In genomic region chr19:45515081-45515624, GRCh38 we compare ENCODE assay signal across 8 cellular contexts. TPM values are rescaled to one million over a fixed set of nuclear protein-coding genes. Genes with fewer than 3 reads are reported as not detected.
DNase-seq lines count a peak whose midpoint lies in the region; ATAC-seq and TF ChIP-seq lines count a peak whose summit lies in the region.

No MANE protein-coding gene starts in this region.

- peak overlapping the region; percentile 87 to 88 for H3K27ac Mint-ChIP-seq in T-cell

- no peak for TF ChIP-seq CTCF in HCT116 (IDR thresholded peaks at IDR 0.05 in 2 of 3, conservative IDR thresholded peaks at IDR 0.05 in 1 of 3; ENCODE audit: borderline replicate concordance in 1 of 3, insufficient read depth in 1 of 3, low read depth in 2 of 3, low read length in 2 of 3)

- H3K9me3 ChIP-seq in HCT116 (ENCODE audit: control insufficient read depth in 1 of 2, insufficient read depth in 1 of 2, low read depth in 1 of 2, low read length in 2 of 2), result no peaks in the 10 kb centered on the region

- POLR2A ChIA-PET in HCT116 (lab: Charles Lee), result interaction anchor here (1.1 kb wide), 1 partner anchor 127 kb away, joined by 4 read pairs; no protein-coding TSS in a partner anchor
- POLR2A ChIA-PET in T-cell (lab: Charles Lee), result no interaction called here

- intact Hi-C loops in HCT116 (cut with micrococcal nuclease), result no loop called here
- intact Hi-C loops in cardiac septum (cut with DNase I), result no loop called here

- TF ChIP-seq RAD21 in HCT116 (IDR thresholded peaks at IDR 0.05; ENCODE audit: low read depth), result no peak

- peaks cover 51 to 58% (median 51%) of the 10 kb centered on the region in 3 donors for H3K4me1 Mint-ChIP-seq in T-cell

- H3K9me3 Mint-ChIP-seq in T-cell, result no peaks in the 10 kb centered on the region

- BruUV-seq in HCT116 (replicated peaks; lab: Mats Ljungman, UMichigan), result no TSS peak

- peaks cover 15% of the 10 kb centered on the region for H3K36me3 Mint-ChIP-seq in T-cell

- peak overlapping the region in 2 of 3 donors; percentile 31 to 56 for H3K4me3 Mint-ChIP-seq in T-cell

- H3K27me3 Mint-ChIP-seq in T-cell, result no peaks in the 10 kb centered on the region

- H3K4me3 ChIP-seq in HCT116 (replicated peaks in 1 of 2; ENCODE audit: low read depth in 1 of 2, low read length in 2 of 2), result no peak overlapping the region

- no peak overlapping the region for H2AFZ ChIP-seq in HCT116 (ENCODE audit: low read depth, low read length, poor library complexity, severe bottlenecking)

- no peak for TF ChIP-seq POLR2A in HCT116 (IDR thresholded peaks at IDR 0.05; ENCODE audit: borderline replicate concordance, extremely low read depth, insufficient read depth, insufficient read length)

- peak overlapping the region; percentile 73 for H3K4me2 ChIP-seq in HCT116 (ENCODE audit: low read length)

- CTCF ChIA-PET in HCT116 (lab: Charles Lee) (interaction anchor here (0.7 to 1.2 kb wide), 3 partner anchors 12 to 43 kb away, joined by 3 to 7 read pairs (median 5); no protein-coding TSS in a partner anchor), T-cell (lab: Charles Lee) (interaction anchor here (0.6 to 1.1 kb wide), 2 partner anchors 18 to 43 kb away, joined by 3 to 7 read pairs; no protein-coding TSS in a partner anchor)

- H3K4me1 ChIP-seq in HCT116 (ENCODE audit: control insufficient read depth in 1 of 2, insufficient read depth in 2 of 2, low read length in 2 of 2), result peaks cover 44 to 70% of the 10 kb centered on the region in 2 experiments

- ATAC-seq in HCT116 (no peak), T-cell (replicated peaks in 1 of 4) (peak; percentile 26 to 57 (median 50)), HG02642 (IDR thresholded peaks at IDR 0.05; ENCODE audit: poor library complexity, unreplicated experiment) (no peak)
- ATAC-seq in stimulated activated naive CD8-positive, alpha-beta T cell treated with anti-CD3 and anti-CD28 coated beads, Interleukin-15, Interleukin-2, amounts not matched to agents 100 U/mL and 50 U/mL, for 24 hours, result peak; percentile 55

- no peaks in the 10 kb centered on the region for H3K9me2 ChIP-seq in HCT116 (ENCODE audit: insufficient read depth)

- peak overlapping the region; percentile 69 for H3K27ac ChIP-seq in HCT116 (ENCODE audit: low read depth, low read length)

- H3K36me3 ChIP-seq in HCT116 (ENCODE audit: control insufficient read depth in 1 of 2, insufficient read depth in 2 of 2, low read length in 2 of 2), result peaks cover 10 to 17% of the 10 kb centered on the region in 2 experiments; a peak in 2 of 4 replicates

- no peaks in the 10 kb centered on the region; the same call in 1 of the 2 replicates for H4K20me1 ChIP-seq in HCT116 (ENCODE audit: insufficient read depth)

- H3K27me3 ChIP-seq in HCT116 (ENCODE audit: insufficient read depth, low read length), result no peaks in the 10 kb centered on the region

- no peak for DNase-seq in HCT116 (ENCODE audit: low read depth, low spot score)
- peak in 9 of 34 experiments; percentile 12 to 60 (median 25) for DNase-seq in T-cell
- DNase-seq in cardiac septum (ENCODE audit: low spot score), result peak; percentile 92
- peak; percentile 53 for DNase-seq in stimulated activated naive CD8-positive, alpha-beta T cell treated with anti-CD3 and anti-CD28 coated beads, Interleukin-15, Interleukin-2, amounts not matched to agents 100 U/mL and 50 U/mL, for 24 hours
- DNase-seq in SK-N-DZ (ENCODE audit: low spot score), result no peak
- no peak for DNase-seq in NCI-H345 treated with DMSO at 0.1 percent for 48 hours (lab: John Stamatoyannopoulos, UW; ENCODE audit: unreplicated experiment)
- DNase-seq in NCI-H2029 treated with DMSO at 0.1 percent for 48 hours (lab: John Stamatoyannopoulos, UW), result no peak

- H3K79me2 ChIP-seq in HCT116 (ENCODE audit: insufficient read depth, low read length), result peaks cover 84% of the 10 kb centered on the region

- RAD21 ChIA-PET in HCT116 (lab: Charles Lee; ENCODE audit: low non-redundant PET in 1 of 2, low total read pairs in 2 of 2, uncharacterized antibody in 2 of 2, unreplicated experiment in 2 of 2), result no interaction called here

- H3K9ac ChIP-seq in HCT116 (ENCODE audit: low read length), result peak overlapping the region; percentile 57; the same call in 1 of the 2 replicates

TF ChIP-seq in HCT116, 20 proteins besides CTCF, POLR2A, EP300 and RAD21 (continues in another document):
- TF ChIP-seq ELF1 (IDR thresholded peaks at IDR 0.05; ENCODE audit: borderline replicate concordance, low read depth), result no peak
- TF ChIP-seq EGR1 (IDR thresholded peaks at IDR 0.05; ENCODE audit: low read depth), result no peak
- TF ChIP-seq FOSL1 (IDR thresholded peaks at IDR 0.05; ENCODE audit: low read depth), result no peak
- TF ChIP-seq JUND (IDR thresholded peaks at IDR 0.05), result no peak
- no peak for TF ChIP-seq ATF3 (IDR thresholded peaks at IDR 0.05)
- TF ChIP-seq ZFX (IDR thresholded peaks at IDR 0.05), result no peak
- no peak for TF ChIP-seq SP1 (IDR thresholded peaks at IDR 0.05; ENCODE audit: low read depth)
- TF ChIP-seq EZH2phosphoT487 (IDR thresholded peaks at IDR 0.05; ENCODE audit: borderline replicate concordance), result no peak
- no peak for TF ChIP-seq SIN3A (IDR thresholded peaks at IDR 0.05; ENCODE audit: low read depth)
- TF ChIP-seq, protein P1, sequence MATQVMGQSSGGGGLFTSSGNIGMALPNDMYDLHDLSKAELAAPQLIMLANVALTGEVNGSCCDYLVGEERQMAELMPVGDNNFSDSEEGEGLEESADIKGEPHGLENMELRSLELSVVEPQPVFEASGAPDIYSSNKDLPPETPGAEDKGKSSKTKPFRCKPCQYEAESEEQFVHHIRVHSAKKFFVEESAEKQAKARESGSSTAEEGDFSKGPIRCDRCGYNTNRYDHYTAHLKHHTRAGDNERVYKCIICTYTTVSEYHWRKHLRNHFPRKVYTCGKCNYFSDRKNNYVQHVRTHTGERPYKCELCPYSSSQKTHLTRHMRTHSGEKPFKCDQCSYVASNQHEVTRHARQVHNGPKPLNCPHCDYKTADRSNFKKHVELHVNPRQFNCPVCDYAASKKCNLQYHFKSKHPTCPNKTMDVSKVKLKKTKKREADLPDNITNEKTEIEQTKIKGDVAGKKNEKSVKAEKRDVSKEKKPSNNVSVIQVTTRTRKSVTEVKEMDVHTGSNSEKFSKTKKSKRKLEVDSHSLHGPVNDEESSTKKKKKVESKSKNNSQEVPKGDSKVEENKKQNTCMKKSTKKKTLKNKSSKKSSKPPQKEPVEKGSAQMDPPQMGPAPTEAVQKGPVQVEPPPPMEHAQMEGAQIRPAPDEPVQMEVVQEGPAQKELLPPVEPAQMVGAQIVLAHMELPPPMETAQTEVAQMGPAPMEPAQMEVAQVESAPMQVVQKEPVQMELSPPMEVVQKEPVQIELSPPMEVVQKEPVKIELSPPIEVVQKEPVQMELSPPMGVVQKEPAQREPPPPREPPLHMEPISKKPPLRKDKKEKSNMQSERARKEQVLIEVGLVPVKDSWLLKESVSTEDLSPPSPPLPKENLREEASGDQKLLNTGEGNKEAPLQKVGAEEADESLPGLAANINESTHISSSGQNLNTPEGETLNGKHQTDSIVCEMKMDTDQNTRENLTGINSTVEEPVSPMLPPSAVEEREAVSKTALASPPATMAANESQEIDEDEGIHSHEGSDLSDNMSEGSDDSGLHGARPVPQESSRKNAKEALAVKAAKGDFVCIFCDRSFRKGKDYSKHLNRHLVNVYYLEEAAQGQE (IDR thresholded peaks at IDR 0.05; ENCODE audit: low read depth), result no peak
- TF ChIP-seq POLR2AphosphoS5 (IDR thresholded peaks at IDR 0.05; ENCODE audit: low read depth, low read length), result no peak
- no peak for TF ChIP-seq MAX (IDR thresholded peaks at IDR 0.05)
- TF ChIP-seq YY1 (IDR thresholded peaks at IDR 0.05; ENCODE audit: extremely low read depth, insufficient replicate concordance, low read depth, low read length), result no peak

RNA-seq across cellular contexts. Expression of gene VASP, which starts 7.9 kb away (rescaled TPM):
- total RNA-seq in HCT116 (2021; ENCODE audit: unreplicated experiment) (152 TPM), T-cell (100 to 1,000 TPM in 3 of 5 donors, 10 to 100 TPM in 2; 77.4 to 113 (median 101) TPM), cardiac septum (60.4 TPM)
- polyA plus RNA-seq in HCT116 (2012), result 85.6 and 99.7 TPM in 2 replicates
- 20.3 and 20.6 TPM in 2 replicates for polyA plus RNA-seq in SK-N-DZ (2014; cell fraction: cytosol; rRNA removed)
- 12.5 and 15.2 TPM in 2 replicates for polyA plus RNA-seq in SK-N-DZ (2014; cell fraction: nucleus; rRNA removed)

RNA-seq across cellular contexts. Expression of gene PPM1N, which starts 16.9 kb away (rescaled TPM):
- total RNA-seq in HCT116 (2021; ENCODE audit: unreplicated experiment) (5.2 TPM), T-cell (10 to 100 TPM in 2 of 5 donors, 1 to 10 TPM in 3; 5.6 to 14.6 (median 10.0) TPM), cardiac septum (0.59 TPM)
- 2.2 and 2.6 TPM in 2 replicates for polyA plus RNA-seq in HCT116 (2012)
- 7.6 and 9.1 TPM in 2 replicates for polyA plus RNA-seq in SK-N-DZ (2014; cell fraction: cytosol; rRNA removed)
- 13.0 and 15.0 TPM in 2 replicates for polyA plus RNA-seq in SK-N-DZ (2014; cell fraction: nucleus; rRNA removed)

RNA-seq across cellular contexts. Expression of gene RTN2, which starts 18.3 kb away (rescaled TPM):
- total RNA-seq in HCT116 (2021; ENCODE audit: unreplicated experiment) (21.7 TPM), T-cell (1 to 10 TPM; 1.7 to 2.5 (median 2.2) TPM), cardiac septum (15.1 TPM)
- polyA plus RNA-seq in HCT116 (2012), result 30.2 and 32.4 TPM in 2 replicates
- polyA plus RNA-seq in SK-N-DZ (2014; cell fraction: cytosol; rRNA removed), result 35.2 and 50.4 TPM in 2 replicates
- polyA plus RNA-seq in SK-N-DZ (2014; cell fraction: nucleus; rRNA removed), result 33.0 and 40.4 TPM in 2 replicates

RNA-seq across cellular contexts. Expression of gene FOSB, which starts 47.4 kb away (rescaled TPM):
- total RNA-seq in HCT116 (2021; ENCODE audit: unreplicated experiment), result 12.6 TPM
- polyA plus RNA-seq in HCT116 (2012), result 84.7 and 216 TPM in 2 replicates
- 1,000 to 10,000 TPM in 1 of 5 donors, 100 to 1,000 TPM in 1, 10 to 100 TPM in 1, 1 to 10 TPM in 2; 6.7 to 1,173 (median 10.4) TPM for total RNA-seq in T-cell
- total RNA-seq in cardiac septum, result 0.94 TPM
- not detected in 2 replicates for polyA plus RNA-seq in SK-N-DZ (2014; cell fraction: cytosol; rRNA removed)
- not detected in 2 replicates for polyA plus RNA-seq in SK-N-DZ (2014; cell fraction: nucleus; rRNA removed)

Comparison
In these comparisons a context has a peak if more than half of its experiments do, and no peak if none do; other contexts are left out.
1. ATAC-seq: peak in T-cell (4 of 4) and stimulated activated naive CD8-positive, alpha-beta T cell treated with anti-CD3 and anti-CD28 coated beads, Interleukin-15, Interleukin-2, amounts not matched to agents 100 U/mL and 50 U/mL, for 24 hours (single experiment); none in HCT116 (single experiment) and HG02642 (single experiment).
2. DNase-seq: peak in cardiac septum (single experiment) and stimulated activated naive CD8-positive, alpha-beta T cell treated with anti-CD3 and anti-CD28 coated beads, Interleukin-15, Interleukin-2, amounts not matched to agents 100 U/mL and 50 U/mL, for 24 hours (single experiment); none in HCT116 (single experiment), SK-N-DZ (single experiment), NCI-H345 treated with DMSO at 0.1 percent for 48 hours (single experiment) and NCI-H2029 treated with DMSO at 0.1 percent for 48 hours (single experiment).